Comparison of ENCODE assay signal across 27 cellular contexts in the genomic region with DNA sequence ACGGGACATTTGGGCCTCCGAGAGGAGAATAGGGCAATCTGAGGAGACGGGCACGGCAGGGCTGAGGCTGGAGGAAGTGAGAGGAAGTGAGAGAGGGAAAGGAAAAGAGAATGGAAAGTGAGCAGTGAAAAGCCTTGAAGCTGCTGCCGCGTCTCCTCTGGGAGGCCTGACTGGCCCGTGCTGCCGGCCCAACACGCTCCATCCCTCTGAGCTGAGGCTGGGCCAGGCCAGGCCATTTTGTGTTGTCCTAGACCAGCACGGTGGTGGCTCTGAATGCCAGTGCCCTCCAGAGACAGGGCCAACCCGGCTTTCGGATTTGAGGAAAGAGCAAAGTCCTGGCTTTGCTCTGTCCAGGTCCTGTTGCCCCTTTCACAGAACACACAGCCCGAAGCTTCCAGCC.
"Had no signal": no experiment of that assay in that cellular context is flagged by ENCODE, and none has a peak within 500 bp of the region (broad histone marks: within the 10 kb centered on the region; RNA-seq: fewer than 3 reads in every experiment).

No MANE protein-coding gene starts in this region.

- H3K4me3 ChIP-seq: ascending aorta, body of pancreas, PC-9 had no signal

- H3K36me3 ChIP-seq: ascending aorta had no signal

- H3K9me3 Mint-ChIP-seq: activated CD4-positive, alpha-beta memory T cell treated with anti-CD3 and anti-CD28 coated beads, Interleukin-2, amount 10 ng/mL, durations not matched to agents 7 days and 5 days; activated naive CD4-positive, alpha-beta T cell treated with anti-CD3 and anti-CD28 coated beads, Interleukin-2, amount 50 U/mL, for 24 hours; activated T-helper 2 cell treated with anti-CD3 and anti-CD28 coated beads, Interferon-gamma antibody, Interleukin-2, Interleukin-4, amounts not matched to agents 10 μg/mL and 5 μg/mL and 100 μg/mL, durations not matched to agents 14 hours and 24 hours and 36 hours had no signal

- FAIRE-seq: TTC549 had no signal

- H3K36me3 Mint-ChIP-seq: activated naive CD4-positive, alpha-beta T cell treated with anti-CD3 and anti-CD28 coated beads, Interleukin-2, amount 50 U/mL, for 24 hours; IgD-negative memory B cell had no signal

- H3K4me1 ChIP-seq: ascending aorta, body of pancreas had no signal

- H3K27ac ChIP-seq: ascending aorta, PC-9 had no signal

- H3K27ac Mint-ChIP-seq: activated CD4-positive, alpha-beta memory T cell treated with anti-CD3 and anti-CD28 coated beads, Interleukin-2, amount 10 ng/mL, durations not matched to agents 7 days and 5 days; activated naive CD4-positive, alpha-beta T cell treated with anti-CD3 and anti-CD28 coated beads, Interleukin-2, amount 50 U/mL, for 24 hours; activated T-helper 2 cell treated with anti-CD3 and anti-CD28 coated beads, Interferon-gamma antibody, Interleukin-2, Interleukin-4, amounts not matched to agents 10 μg/mL and 5 μg/mL and 100 μg/mL, durations not matched to agents 14 hours and 24 hours and 36 hours; IgD-negative memory B cell had no signal

- H3K27me3 ChIP-seq: ascending aorta, body of pancreas had no signal

- H3K9me3 ChIP-seq: ascending aorta, body of pancreas had no signal

- ATAC-seq: T-helper 17 cell had no signal

- H3K4me1 Mint-ChIP-seq: activated CD4-positive, alpha-beta memory T cell treated with anti-CD3 and anti-CD28 coated beads, Interleukin-2, amount 10 ng/mL, durations not matched to agents 7 days and 5 days; activated naive CD4-positive, alpha-beta T cell treated with anti-CD3 and anti-CD28 coated beads, Interleukin-2, amount 50 U/mL, for 24 hours; IgD-negative memory B cell had no signal

- H3K4me3 Mint-ChIP-seq: activated CD4-positive, alpha-beta memory T cell treated with anti-CD3 and anti-CD28 coated beads, Interleukin-2, amount 10 ng/mL, durations not matched to agents 7 days and 5 days; activated naive CD4-positive, alpha-beta T cell treated with anti-CD3 and anti-CD28 coated beads, Interleukin-2, amount 50 U/mL, for 24 hours; IgD-negative memory B cell; T-helper 17 cell had no signal

- DNase-seq: activated CD4-positive, alpha-beta memory T cell treated with anti-CD3 and anti-CD28 coated beads, Interleukin-2, amount 10 ng/mL, durations not matched to agents 7 days and 5 days; activated CD4-positive, alpha-beta T cell treated with anti-CD3 and anti-CD28 coated beads, Interleukin-2, amount 50 U/mL, for 1 hour; activated CD4-positive, CD25-positive, alpha-beta regulatory T cell; activated naive CD4-positive, alpha-beta T cell; activated T-cell treated with anti-CD3 and anti-CD28 coated beads for 4 hours; activated T-cell treated with anti-CD3 and anti-CD28 coated beads, Interleukin-2, amount 50 U/mL, for 48 hours; body of pancreas; central memory CD4-positive, alpha-beta T cell; KG1; MV-4-11; NCI-H1092 treated with DMSO at 0.1 percent for 48 hours; NCI-H1436; NCI-H1694 treated with DMSO at 0.1 percent for 48 hours; NCI-H2029 treated with DMSO at 0.1 percent for 48 hours; NCI-H345; NCI-H510A treated with DMSO at 0.1 percent for 48 hours; NCI-H69; NK-92 treated with Interleukin-12 subunit alpha and Interleukin-12 subunit beta, amount 100 ng/mL, for 24 hours; PC-9; SIG-M5; T-helper 17 cell; T-helper 9 cell had no signal

- H3K27me3 Mint-ChIP-seq: activated naive CD4-positive, alpha-beta T cell treated with anti-CD3 and anti-CD28 coated beads, Interleukin-2, amount 50 U/mL, for 24 hours had no signal
